25 cellular contexts compared by ENCODE assay signal in genomic region chr20:50313827-50314226, GRCh38.
DNase-seq lines count a peak whose midpoint lies in the region; ATAC-seq, FAIRE-seq and TF ChIP-seq lines count a peak whose summit lies in the region.
"Had no signal": no experiment of that assay in that cellular context is flagged by ENCODE, and none has a peak within 500 bp of the region (broad histone marks: within the 10 kb centered on the region; RNA-seq: fewer than 3 reads in every experiment).

No MANE protein-coding gene starts in this region.

- H3K79me1 ChIP-seq in mesenchymal stem cell (replicated peaks; ENCODE audit: low read length, poor library complexity, severe bottlenecking): no peaks in the 10 kb centered on the region

- H3K14ac ChIP-seq in mesenchymal stem cell (ENCODE audit: low read length in 2 of 2): no peak overlapping the region

- H3K27ac ChIP-seq in K562 (ENCODE audit: extremely low read depth, low read depth, low read length) (no peak overlapping the region), mesenchymal stem cell (ENCODE audit: low read length, poor library complexity, severe bottlenecking) (no peak overlapping the region), thoracic aorta (peak overlapping the region; percentile 69 to 77)
- H3K27ac ChIP-seq: 22Rv1 had no signal

- H3K4me1 ChIP-seq in K562 (replicated peaks in 1 of 2; ENCODE audit: control insufficient read depth in 2 of 2, insufficient read depth in 2 of 2, low read length in 2 of 2) (peaks cover 12% of the 10 kb centered on the region in 2 experiments), mesenchymal stem cell (ENCODE audit: control insufficient read depth, insufficient read depth, low read depth, low read length) (peaks cover 27% of the 10 kb centered on the region), thoracic aorta (ENCODE audit: control insufficient read depth in 1 of 2, low read depth in 2 of 2) (peaks cover 9 to 45% of the 10 kb centered on the region in 2 donors)
- H3K4me1 ChIP-seq: HAP-1 had no signal

- H3K23ac ChIP-seq in mesenchymal stem cell (ENCODE audit: low read length in 2 of 2): no peak overlapping the region

- TF ChIP-seq RAD21 in K562 (CRISPR knock-in tag; conservative IDR thresholded peaks at IDR 0.05 in 1 of 2, IDR thresholded peaks at IDR 0.05 in 1 of 2): no peak

- BruUV-seq in K562 (replicated peaks; lab: Mats Ljungman, UMichigan): no TSS peak

- H3K9me1 ChIP-seq in K562 (ENCODE audit: control insufficient read depth, insufficient read depth, low read length): no peaks in the 10 kb centered on the region

- TF ChIP-seq EP300 in K562 (IDR thresholded peaks at IDR 0.05; ENCODE audit: low read length): no peak

- H4K8ac ChIP-seq in mesenchymal stem cell (ENCODE audit: low read length): peak overlapping the region; percentile 8

- peak; percentile 39 for ATAC-seq in K562
- ATAC-seq in thoracic aorta (ENCODE audit: insufficient number of reproducible peaks, low FRiP score, low read depth): no peak
- ATAC-seq in HG02678 (IDR thresholded peaks at IDR 0.05; ENCODE audit: unreplicated experiment): no peak
- ATAC-seq: activated CD8-positive, alpha-beta T cell treated with anti-CD3 and anti-CD28 coated beads, Interleukin-2, amount 10 ng/mL, durations not matched to agents 7 days and 5 days; stimulated activated naive CD8-positive, alpha-beta T cell treated with anti-CD3 and anti-CD28 coated beads, Interleukin-15, Interleukin-2, amounts not matched to agents 100 U/mL and 50 U/mL, for 24 hours had no signal

- CTCF ChIA-PET in K562 (lab: Yijun Ruan, JAX; ENCODE audit: low intra/inter-chr PET ratio): no interaction called here

- DNase-seq in NCI-H345 (lab: John Stamatoyannopoulos, UW) (peak; percentile 52), NCI-H345 treated with DMSO at 0.1 percent for 48 hours (lab: John Stamatoyannopoulos, UW; ENCODE audit: unreplicated experiment) (no peak), K562 (ENCODE audit: extremely low read depth in 1 of 4, low spot score in 3 of 4) (no peak), mesenchymal stem cell (no peak), thoracic aorta (ENCODE audit: low spot score) (no peak), dedifferentiated amniotic fluid mesenchymal stem cell (ENCODE audit: extremely low spot score) (no peak)
- DNase-seq in activated CD8-positive, alpha-beta memory T cell treated with anti-CD3 and anti-CD28 coated beads, Interleukin-2, amount 50 U/mL, for 4 hours: no peak
- DNase-seq: activated CD4-positive, CD25-positive, alpha-beta regulatory T cell treated with anti-CD3 and anti-CD28 coated beads, Interleukin-2, amount 50 U/mL, for 72 hours; activated CD8-positive, alpha-beta T cell treated with anti-CD3 and anti-CD28 coated beads, Interleukin-2, amount 10 ng/mL, durations not matched to agents 7 days and 5 days; activated T-cell treated with anti-CD3 and anti-CD28 coated beads, Interleukin-2, amount 50 U/mL, for 1 hour; CD4-positive, CD25-positive, alpha-beta regulatory T cell; naive B cell; NCI-H1092 treated with DMSO at 0.1 percent for 48 hours; NCI-H2029 treated with DMSO at 0.1 percent for 48 hours; NCI-H2227 treated with DMSO at 0.1 percent for 48 hours; NCI-H774; right lobe of liver; stimulated activated CD4-positive, alpha-beta T cell treated with anti-CD3 and anti-CD28 coated beads, Interleukin-15, amount 100 ng/mL, for 24 hours; stimulated activated naive CD8-positive, alpha-beta T cell treated with anti-CD3 and anti-CD28 coated beads, Interleukin-15, Interleukin-2, amounts not matched to agents 100 U/mL and 50 U/mL, for 24 hours had no signal

- in situ Hi-C loops in K562 (cut with MboI): no loop called here

- no peaks in the 10 kb centered on the region for H3K9me3 ChIP-seq in K562 (replicated peaks; ENCODE audit: control insufficient read depth, insufficient read depth, low read depth, low read length)
- H3K9me3 ChIP-seq in mesenchymal stem cell (ENCODE audit: control insufficient read depth, low read length): no peaks in the 10 kb centered on the region
- no peaks in the 10 kb centered on the region for H3K9me3 ChIP-seq in thoracic aorta
- H3K9me3 ChIP-seq: HAP-1, ovary, right lobe of liver had no signal

- H3K9ac ChIP-seq in K562 (ENCODE audit: insufficient read depth in 1 of 2, low read depth in 2 of 2, low read length in 2 of 2): no peak overlapping the region
- H3K9ac ChIP-seq in mesenchymal stem cell (ENCODE audit: low read length): no peak overlapping the region

- no peak for FAIRE-seq in K562 (lab: Jason Lieb, UNC)
- FAIRE-seq: bronchial epithelial cell, TTC549 had no signal

- no peak for TF ChIP-seq POLR2A in K562 (conservative IDR thresholded peaks at IDR 0.05)

- POLR2A ChIA-PET in K562 (lab: Yijun Ruan, JAX): interaction anchor here (0.6 to 1.5 kb wide), 3 partner anchors 9 to 21 kb away, joined by 4 read pairs; no protein-coding TSS in a partner anchor

- H2AFZ ChIP-seq in K562 (ENCODE audit: low read depth, low read length) (peak overlapping the region; percentile 70), mesenchymal stem cell (ENCODE audit: low read depth, low read length) (no peak overlapping the region)

- H3K27me3 ChIP-seq in K562 (ENCODE audit: control insufficient read depth in 2 of 2, insufficient read depth in 2 of 2, low read length in 2 of 2): peaks cover 0 to 4% of the 10 kb centered on the region in 2 experiments; a peak in 1 of 5 replicates
- no peaks in the 10 kb centered on the region for H3K27me3 ChIP-seq in mesenchymal stem cell (ENCODE audit: control insufficient read depth in 1 of 2, insufficient read depth in 1 of 2, low read length in 2 of 2)
- no peaks in the 10 kb centered on the region for H3K27me3 ChIP-seq in thoracic aorta (replicated peaks; ENCODE audit: insufficient read depth)
- H3K27me3 ChIP-seq: ovary, right lobe of liver had no signal

- H2BK120ac ChIP-seq in mesenchymal stem cell (ENCODE audit: low read depth, low read length): no peak overlapping the region

- H3K18ac ChIP-seq in mesenchymal stem cell (ENCODE audit: low read depth in 1 of 2, low read length in 2 of 2): peak overlapping the region in 1 of 2 experiments; percentile 11

- H2BK15ac ChIP-seq in mesenchymal stem cell (ENCODE audit: low read depth, poor library complexity, severe bottlenecking): no peak overlapping the region

- no peak overlapping the region for H3K4ac ChIP-seq in mesenchymal stem cell (ENCODE audit: low read depth in 1 of 2, low read length in 2 of 2)

- H3K4me2 ChIP-seq in K562 (ENCODE audit: insufficient read depth, low read length) (peak overlapping the region; percentile 12; the same call in 1 of the 2 replicates), mesenchymal stem cell (ENCODE audit: low read length, poor library complexity, severe bottlenecking) (no peak overlapping the region)

- peak overlapping the region; percentile 49 for H4K91ac ChIP-seq in mesenchymal stem cell (ENCODE audit: low read length)

- no peaks in the 10 kb centered on the region for H3K79me2 ChIP-seq in K562 (ENCODE audit: control insufficient read depth, insufficient read depth, low read length)

- TF ChIP-seq CTCF in K562 (IDR thresholded peaks at IDR 0.05 in 2 of 3, conservative IDR thresholded peaks at IDR 0.05 in 1 of 3; ENCODE audit: insufficient read depth in 2 of 3, low read depth in 1 of 3, low read length in 3 of 3) (no peak), thoracic aorta (IDR thresholded peaks at IDR 0.05) (no peak)

- 28% methylated on average over 10 of the region's 10 CpGs for WGBS in K562 (ENCODE audit: insufficient coverage, low coverage, missing lambda C conversion rate)
- 91% methylated on average over 10 of the region's 10 CpGs for WGBS in mesenchymal stem cell

- H3K4me3 ChIP-seq in K562: no peak overlapping the region
- H3K4me3 ChIP-seq in mesenchymal stem cell (ENCODE audit: insufficient read depth in 1 of 2, low read depth in 1 of 2, low read length in 2 of 2): no peak overlapping the region
- no peak overlapping the region for H3K4me3 ChIP-seq in thoracic aorta
- H3K4me3 ChIP-seq: HAP-1, ovary, right lobe of liver had no signal

- intact Hi-C loops in K562 (cut with micrococcal nuclease): no loop called here

- H3K36me3 ChIP-seq in K562 (ENCODE audit: control insufficient read depth, insufficient read depth, low read length) (no peaks in the 10 kb centered on the region), mesenchymal stem cell (ENCODE audit: control insufficient read depth in 1 of 2, insufficient read depth in 2 of 2, low read depth in 1 of 2, low read length in 2 of 2) (no peaks in the 10 kb centered on the region), thoracic aorta (no peaks in the 10 kb centered on the region)
- H3K36me3 ChIP-seq: HAP-1, ovary, right lobe of liver had no signal

- no peaks in the 10 kb centered on the region for H4K20me1 ChIP-seq in K562 (replicated peaks; ENCODE audit: control insufficient read depth, insufficient read depth, low read length)

- H2BK5ac ChIP-seq in mesenchymal stem cell (ENCODE audit: low read depth, low read length, poor library complexity, severe bottlenecking): no peak overlapping the region

- peak overlapping the region in 1 of 2 experiments; percentile 12 for H2BK12ac ChIP-seq in mesenchymal stem cell (ENCODE audit: low read length in 2 of 2)

- H2AK5ac ChIP-seq in mesenchymal stem cell (ENCODE audit: low read length, severe bottlenecking): peak overlapping the region; percentile 69

TF ChIP-seq in K562, 482 proteins besides CTCF, POLR2A, EP300 and RAD21:
- TF ChIP-seq NFATC3 (IDR thresholded peaks at IDR 0.05): no peak
- TF ChIP-seq TEAD2 (tag; IDR thresholded peaks at IDR 0.05): no peak
- no peak for TF ChIP-seq SETDB1 (IDR thresholded peaks at IDR 0.05; ENCODE audit: low read length)

Comparison
In these comparisons a context has a peak if more than half of its experiments do, and no peak if none do; other contexts are left out.
1. H3K27ac ChIP-seq: peak in thoracic aorta (2 of 2); none in K562 (single experiment) and mesenchymal stem cell (single experiment).